Comparison of ENCODE assay signal across 16 cellular contexts in genomic region chr11:253160-253885, GRCh38. TPM values are rescaled to one million over a fixed set of nuclear protein-coding genes. Genes with fewer than 3 reads are reported as not detected.
DNase-seq lines count a peak whose midpoint lies in the region; FAIRE-seq and TF ChIP-seq lines count a peak whose summit lies in the region.
"Had no signal": no experiment of that assay in that cellular context is flagged by ENCODE, and none has a peak within 500 bp of the region (broad histone marks: within the 10 kb centered on the region; RNA-seq: fewer than 3 reads in every experiment).

No MANE protein-coding gene starts in this region.

- peak; percentile 23 for FAIRE-seq in bronchial epithelial cell (lab: Jason Lieb, UNC)
- FAIRE-seq: G401.6 had no signal

- no peak overlapping the region for H2AFZ ChIP-seq in trophoblast cell (ENCODE audit: insufficient read depth, low read length, poor library complexity)

- no peak overlapping the region for H3K9ac ChIP-seq in trophoblast cell (ENCODE audit: low read length)

- H3K4me3 ChIP-seq in bronchial epithelial cell (ENCODE audit: low read depth, low read length): no peak overlapping the region
- H3K4me3 ChIP-seq in trophoblast cell (ENCODE audit: low read depth, low read length): no peak overlapping the region

- no peak overlapping the region for H3K4ac ChIP-seq in trophoblast cell (ENCODE audit: low read depth, low read length)

- H3K79me1 ChIP-seq in trophoblast cell (ENCODE audit: low read length): no peaks in the 10 kb centered on the region

- H3K4me1 ChIP-seq in trophoblast cell (ENCODE audit: control insufficient read depth in 1 of 2, insufficient read depth in 2 of 2, low read length in 2 of 2): no peaks in the 10 kb centered on the region

- H3K36me3 ChIP-seq in bronchial epithelial cell (ENCODE audit: control insufficient read depth, insufficient read depth, low read length) (peaks cover 22% of the 10 kb centered on the region), trophoblast cell (ENCODE audit: control insufficient read depth in 1 of 2, insufficient read depth in 2 of 2, low read length in 2 of 2) (peaks cover 35 to 47% of the 10 kb centered on the region in 2 experiments)

- H4K8ac ChIP-seq in trophoblast cell (ENCODE audit: low read depth, low read length): no peak overlapping the region

- H2AK5ac ChIP-seq in trophoblast cell (ENCODE audit: low read length): no peak overlapping the region

- no peak overlapping the region for H4K91ac ChIP-seq in trophoblast cell (ENCODE audit: low read depth, low read length)

- no peak overlapping the region for H3K27ac ChIP-seq in trophoblast cell (ENCODE audit: low read depth, low read length)

- H3K14ac ChIP-seq in trophoblast cell (ENCODE audit: low read length): no peak overlapping the region

- no peaks in the 10 kb centered on the region for H3K79me2 ChIP-seq in trophoblast cell (ENCODE audit: control insufficient read depth, insufficient read depth, low read length, poor library complexity)

- no peak overlapping the region for H3K23ac ChIP-seq in trophoblast cell (ENCODE audit: low read length)

- TF ChIP-seq CTCF in bronchial epithelial cell (IDR thresholded peaks at IDR 0.05; ENCODE audit: insufficient read depth, low read length, severe bottlenecking): no peak

- no peak overlapping the region for H2BK5ac ChIP-seq in trophoblast cell (ENCODE audit: low read depth, low read length, poor library complexity)

- no peak overlapping the region for H3K18ac ChIP-seq in trophoblast cell (ENCODE audit: low read length)

- H3K9me3 ChIP-seq in trophoblast cell (ENCODE audit: insufficient read depth, low read depth, low read length): peaks cover 4% of the 10 kb centered on the region

- H3K4me2 ChIP-seq in trophoblast cell (ENCODE audit: low read length): no peak overlapping the region

- H3K27me3 ChIP-seq in bronchial epithelial cell (ENCODE audit: control insufficient read depth, insufficient read depth, low read length) (no peaks in the 10 kb centered on the region), trophoblast cell (ENCODE audit: insufficient read depth, low read length) (no peaks in the 10 kb centered on the region)

- H4K12ac ChIP-seq in trophoblast cell (ENCODE audit: low read depth, low read length): peak overlapping the region; percentile 25

- H2BK120ac ChIP-seq in trophoblast cell (ENCODE audit: insufficient read depth, low read length, poor library complexity): no peak overlapping the region

- WGBS in trophoblast cell (ENCODE audit: extremely low coverage, insufficient coverage, insufficient read length): no CpG with 5 or more reads among the region's 13 CpGs

- no peak overlapping the region for H2BK12ac ChIP-seq in trophoblast cell (ENCODE audit: low read length)

- DNase-seq in bronchial epithelial cell (ENCODE audit: low read depth): no peak
- no peak for DNase-seq in trophoblast cell
- DNase-seq in medulla oblongata (ENCODE audit: extremely low spot score): no peak
- no peak for DNase-seq in retina
- DNase-seq: ACHN; Calu3; CD4-positive, CD25-positive, alpha-beta regulatory T cell; DMS79 treated with DMSO at 0.1 percent for 48 hours; IMR-90; NCI-H1417; NCI-H2029 treated with DMSO at 0.1 percent for 48 hours; NCI-H510A; RPMI8226 had no signal

TF ChIP-seq in PFSK-1, 5 proteins besides CTCF, POLR2A, EP300 and RAD21:
- no peak for TF ChIP-seq SIN3A (IDR thresholded peaks at IDR 0.05; ENCODE audit: borderline replicate concordance, insufficient read depth, low read length)
- TF ChIP-seq POLR2AphosphoS5 (IDR thresholded peaks at IDR 0.05; ENCODE audit: low read depth, low read length): peak; percentile 59; the same call in 1 of the 2 replicates
- no peak for TF ChIP-seq TAF1 (IDR thresholded peaks at IDR 0.05; ENCODE audit: borderline replicate concordance, insufficient read depth, low read length)
- no peak for TF ChIP-seq REST (IDR thresholded peaks at IDR 0.05; ENCODE audit: insufficient read depth in 1 of 2, low read depth in 2 of 2, low read length in 2 of 2)
- TF ChIP-seq FOXP2 (optimal IDR thresholded peaks at IDR 0.05; ENCODE audit: borderline replicate concordance, extremely low read depth, extremely low read length, insufficient read depth): no peak

RNA-seq across cellular contexts. Expression of gene PSMD13, which starts 16.5 kb away (rescaled TPM):
- polyA plus RNA-seq in PFSK-1 (2012; ENCODE audit: insufficient read length, low read depth): 198 TPM
- total RNA-seq in bronchial epithelial cell: 146 and 171 TPM in 2 replicates
- polyA plus RNA-seq in trophoblast cell (2013): 94.6 and 95.0 TPM in 2 replicates

RNA-seq across cellular contexts. Expression of gene SIRT3, which starts 17.2 kb away (rescaled TPM):
- 33.8 TPM for polyA plus RNA-seq in PFSK-1 (2012; ENCODE audit: insufficient read length, low read depth)
- 7.9 and 9.9 TPM in 2 replicates for total RNA-seq in bronchial epithelial cell
- polyA plus RNA-seq in trophoblast cell (2013): 10.8 and 11.5 TPM in 2 replicates

RNA-seq across cellular contexts. Expression of gene NLRP6, which starts 24.9 kb away (rescaled TPM):
- not detected for polyA plus RNA-seq in PFSK-1 (2012; ENCODE audit: insufficient read length, low read depth)
- total RNA-seq in bronchial epithelial cell: not detected in 2 replicates
- not detected in 2 replicates for polyA plus RNA-seq in trophoblast cell (2013)
- total RNA-seq: Calu3, IMR-90, LHCN-M2 had no signal
- polyA plus RNA-seq: IMR-90 had no signal

RNA-seq across cellular contexts. Expression of gene PGGHG, which starts 35.6 kb away (rescaled TPM):
- polyA plus RNA-seq in PFSK-1 (2012; ENCODE audit: insufficient read length, low read depth): 57.8 TPM
- total RNA-seq in bronchial epithelial cell: 1.7 and 3.2 TPM in 2 replicates
- polyA plus RNA-seq in trophoblast cell (2013): 35.5 and 36.9 TPM in 2 replicates

RNA-seq across cellular contexts. Expression of gene RIC8A, which starts 45.8 kb away (rescaled TPM):
- 291 TPM for polyA plus RNA-seq in PFSK-1 (2012; ENCODE audit: insufficient read length, low read depth)
- 106 and 170 TPM in 2 replicates for total RNA-seq in bronchial epithelial cell
- 90.3 and 95.7 TPM in 2 replicates for polyA plus RNA-seq in trophoblast cell (2013)
